10 cellular contexts compared by ENCODE assay signal in genomic region chr6:50264995-50265571, GRCh38.
DNase-seq lines count a peak whose midpoint lies in the region; ATAC-seq and TF ChIP-seq lines count a peak whose summit lies in the region.
"Had no signal": no experiment of that assay in that cellular context is flagged by ENCODE, and none has a peak within 500 bp of the region (broad histone marks: within the 10 kb centered on the region; RNA-seq: fewer than 3 reads in every experiment).

No MANE protein-coding gene starts in this region.

- no peaks in the 10 kb centered on the region for H3K9me3 Mint-ChIP-seq in progenitor cell of endocrine pancreas (ENCODE audit: low read depth)

- H3K27me3 ChIP-seq in body of pancreas = no peaks in the 10 kb centered on the region
- H3K27me3 ChIP-seq: pancreas had no signal

- intact Hi-C loops in body of pancreas (cut with DNase I) = no loop called here

- no peaks in the 10 kb centered on the region for H3K4me1 ChIP-seq in body of pancreas
- H3K4me1 ChIP-seq: pancreas had no signal

- no peak overlapping the region for H3K27ac Mint-ChIP-seq in progenitor cell of endocrine pancreas

- no peaks in the 10 kb centered on the region for H3K36me3 ChIP-seq in body of pancreas (replicated peaks in 1 of 2; ENCODE audit: insufficient read depth in 1 of 2, low read depth in 2 of 2)
- H3K36me3 ChIP-seq: pancreas had no signal

- H3K4me3 Mint-ChIP-seq in progenitor cell of endocrine pancreas (ENCODE audit: low read depth) = no peak overlapping the region

- H3K4me3 ChIP-seq in body of pancreas = no peak overlapping the region
- H3K4me3 ChIP-seq: pancreas had no signal

- no peak for TF ChIP-seq POLR2A in body of pancreas (IDR thresholded peaks at IDR 0.05)

- peak; percentile 65 for TF ChIP-seq CTCF in progenitor cell of endocrine pancreas (IDR thresholded peaks at IDR 0.05; ENCODE audit: unreplicated experiment)
- no peak for TF ChIP-seq CTCF in body of pancreas (IDR thresholded peaks at IDR 0.05)

- ATAC-seq in GM18498 (IDR thresholded peaks at IDR 0.05; ENCODE audit: unreplicated experiment) (no peak), GM19463 (IDR thresholded peaks at IDR 0.05; ENCODE audit: unreplicated experiment) (no peak), body of pancreas (no peak)

- H3K27me3 Mint-ChIP-seq in progenitor cell of endocrine pancreas = peaks cover 3% of the 10 kb centered on the region

- DNase-seq in DMS53 (lab: John Stamatoyannopoulos, UW) = peak; percentile 59
- DNase-seq in DMS53 treated with DMSO at 0.1 percent for 48 hours (lab: John Stamatoyannopoulos, UW; ENCODE audit: unreplicated experiment) = no peak
- DNase-seq in M059J (ENCODE audit: low read depth) = peak; percentile 3
- peak; percentile 15 for DNase-seq in cerebellar cortex (ENCODE audit: low spot score)
- no peak for DNase-seq in progenitor cell of endocrine pancreas (ENCODE audit: low spot score, unreplicated experiment)
- DNase-seq in body of pancreas = no peak
- DNase-seq: activated CD8-positive, alpha-beta memory T cell treated with anti-CD3 and anti-CD28 coated beads, Interleukin-2, amount 50 U/mL, for 48 hours; pancreas had no signal

- H3K9me3 ChIP-seq in body of pancreas = no peaks in the 10 kb centered on the region
- H3K9me3 ChIP-seq: pancreas had no signal

- H3K4me1 Mint-ChIP-seq in progenitor cell of endocrine pancreas (ENCODE audit: low read depth) = peaks cover 6% of the 10 kb centered on the region

- 15 to 18% methylated on average over 2 of the region's 2 CpGs for WGBS in body of pancreas, 2 donors

- H3K27ac ChIP-seq in body of pancreas = no peak overlapping the region
- H3K27ac ChIP-seq: pancreas had no signal

- no peaks in the 10 kb centered on the region for H3K36me3 Mint-ChIP-seq in progenitor cell of endocrine pancreas (ENCODE audit: insufficient read depth)

Comparison
In these comparisons a context has a peak if more than half of its experiments do, and no peak if none do; other contexts are left out.
1. DNase-seq: peak in DMS53 (single experiment), M059J (single experiment) and cerebellar cortex (single experiment); none in DMS53 treated with DMSO at 0.1 percent for 48 hours (single experiment), progenitor cell of endocrine pancreas (single experiment) and body of pancreas (0 of 4).